In genomic region chr12:126807312-126807711, GRCh38 we compare ENCODE assay signal across 21 cellular contexts.
DNase-seq lines count a peak whose midpoint lies in the region; TF ChIP-seq lines count a peak whose summit lies in the region.
"Had no signal": no experiment of that assay in that cellular context is flagged by ENCODE, and none has a peak within 500 bp of the region (broad histone marks: within the 10 kb centered on the region; RNA-seq: fewer than 3 reads in every experiment).

No MANE protein-coding gene starts in this region.

- peak; percentile 55 to 88 for DNase-seq in NCI-H524 (lab: John Stamatoyannopoulos, UW)
- peak; percentile 76 for DNase-seq in NCI-H82 treated with DMSO at 0.1 percent for 48 hours (lab: John Stamatoyannopoulos, UW; ENCODE audit: unreplicated experiment)
- peak; percentile 29 for DNase-seq in WERI-Rb-1
- DNase-seq in PC-9: no peak
- DNase-seq in activated naive CD4-positive, alpha-beta T cell treated with anti-CD3 and anti-CD28 coated beads, Interleukin-2, amount 50 U/mL, for 16 hours: no peak
- DNase-seq in COR-L47 (lab: John Stamatoyannopoulos, UW): no peak
- no peak for DNase-seq in foreskin fibroblast
- DNase-seq: 8988T; ACHN; AML-193; BE2C; Calu3; CD4-positive, alpha-beta T cell; CD8-positive, alpha-beta memory T cell; DMS153; DND-41; GM23248; H7; HCEC 1CT had no signal

- no peaks in the 10 kb centered on the region for H4K20me1 ChIP-seq in PC-9 (ENCODE audit: insufficient read depth)
- H4K20me1 ChIP-seq: BLaER1 treated with 17β-estradiol and CSF1 and Interleukin-3, amounts not matched to agents 10 nM and 100 nM had no signal

- peak overlapping the region; percentile 34 for H3K27ac ChIP-seq in WERI-Rb-1
- no peak overlapping the region for H3K27ac ChIP-seq in PC-9
- H3K27ac ChIP-seq: A549; BLaER1 treated with 17β-estradiol and CSF1 and Interleukin-3, amounts not matched to agents 10 nM and 100 nM; GM23248 had no signal

- no peak for TF ChIP-seq CTCF in WERI-Rb-1 (IDR thresholded peaks at IDR 0.05; ENCODE audit: low read depth, low read length)
- TF ChIP-seq CTCF in PC-9 (conservative IDR thresholded peaks at IDR 0.05): no peak
- TF ChIP-seq CTCF in foreskin fibroblast (IDR thresholded peaks at IDR 0.05; ENCODE audit: low read depth, low read length): no peak

- no peak overlapping the region for H2AFZ ChIP-seq in PC-9
- H2AFZ ChIP-seq: GM23248 had no signal

- H3K36me3 ChIP-seq in WERI-Rb-1 (no peaks in the 10 kb centered on the region), PC-9 (ENCODE audit: low read depth) (no peaks in the 10 kb centered on the region)
- H3K36me3 ChIP-seq: BE2C; BLaER1 treated with 17β-estradiol and CSF1 and Interleukin-3, amounts not matched to agents 10 nM and 100 nM had no signal

- H3K4me2 ChIP-seq in PC-9: no peak overlapping the region
- H3K4me2 ChIP-seq: A549; BLaER1 treated with 17β-estradiol and CSF1 and Interleukin-3, amounts not matched to agents 10 nM and 100 nM had no signal

- no peaks in the 10 kb centered on the region for H3K9me3 ChIP-seq in WERI-Rb-1 (ENCODE audit: severe bottlenecking)
- no peaks in the 10 kb centered on the region for H3K9me3 ChIP-seq in PC-9 (ENCODE audit: insufficient read depth, low read depth)
- H3K9me3 ChIP-seq: A549; BLaER1 treated with 17β-estradiol and CSF1 and Interleukin-3, amounts not matched to agents 10 nM and 100 nM had no signal

- no peaks in the 10 kb centered on the region for H3K79me2 ChIP-seq in PC-9 (ENCODE audit: low read depth)

- CTCF ChIA-PET in PC-9 (lab: Charles Lee): no interaction called here

- intact Hi-C loops in PC-9 (cut with micrococcal nuclease; ENCODE audit: unreplicated experiment): no loop called here

- no peaks in the 10 kb centered on the region for H3K4me1 ChIP-seq in PC-9 (replicated peaks; ENCODE audit: insufficient read depth)
- H3K4me1 ChIP-seq: A549, BE2C had no signal

- H3K27me3 ChIP-seq in WERI-Rb-1 (ENCODE audit: insufficient read depth, low read depth, severe bottlenecking): no peaks in the 10 kb centered on the region
- H3K27me3 ChIP-seq in PC-9 (ENCODE audit: insufficient read depth, low read depth): peaks cover 31% of the 10 kb centered on the region
- H3K27me3 ChIP-seq: BE2C; BLaER1 treated with 17β-estradiol and CSF1 and Interleukin-3, amounts not matched to agents 10 nM and 100 nM had no signal

- no peaks in the 10 kb centered on the region for H3K9me2 ChIP-seq in PC-9 (ENCODE audit: insufficient read depth)

- no peaks in the 10 kb centered on the region for H3F3A ChIP-seq in PC-9 (ENCODE audit: insufficient read depth, low read depth)

- POLR2A ChIA-PET in PC-9 (lab: Charles Lee; ENCODE audit: unreplicated experiment): no interaction called here

- no TSS peak for BruUV-seq in PC-9 (replicated peaks; lab: Mats Ljungman, UMichigan)

- H3K4me3 ChIP-seq in WERI-Rb-1 (ENCODE audit: low read depth, low read length) (no peak overlapping the region), PC-9 (no peak overlapping the region), foreskin fibroblast (ENCODE audit: low read depth in 1 of 2, low read length in 2 of 2) (no peak overlapping the region)
- H3K4me3 ChIP-seq: A549; BLaER1 treated with 17β-estradiol and CSF1 and Interleukin-3, amounts not matched to agents 10 nM and 100 nM; GM23248 had no signal

Comparison
In these comparisons a context has a peak if more than half of its experiments do, and no peak if none do; other contexts are left out.
1. DNase-seq: peak in NCI-H524 (2 of 2), NCI-H82 treated with DMSO at 0.1 percent for 48 hours (single experiment) and WERI-Rb-1 (single experiment); none in PC-9 (0 of 2), activated naive CD4-positive, alpha-beta T cell treated with anti-CD3 and anti-CD28 coated beads, Interleukin-2, amount 50 U/mL, for 16 hours (single experiment), COR-L47 (single experiment) and foreskin fibroblast (0 of 2).